In genomic region chr1:19481826-19482398, GRCh38 we compare ENCODE assay signal across 10 cellular contexts. TPM values are rescaled to one million over a fixed set of nuclear protein-coding genes. Genes with fewer than 3 reads are reported as not detected.
A peak's percentile ranks its signal among the peaks of the same experiment; 100 is the strongest.
DNase-seq lines count a peak whose midpoint lies in the region; ATAC-seq lines count a peak whose summit lies in the region.
"Had no signal": no experiment of that assay in that cellular context is flagged by ENCODE, and none has a peak within 500 bp of the region (broad histone marks: within the 10 kb centered on the region; RNA-seq: fewer than 3 reads in every experiment).

No MANE protein-coding gene starts in this region.

- H3K27me3 Mint-ChIP-seq in activated T-cell treated with anti-CD3 and anti-CD28 coated beads, Interleukin-2, amount 50 U/mL, for 72 hours (ENCODE audit: low read depth): no peaks in the 10 kb centered on the region
- no peaks in the 10 kb centered on the region for H3K27me3 Mint-ChIP-seq in activated naive CD8-positive, alpha-beta T cell

- no peak overlapping the region for H3K27ac ChIP-seq in iPS-18a (ENCODE audit: low read length)

- no peak for DNase-seq in activated T-cell treated with anti-CD3 and anti-CD28 coated beads, Interleukin-2, amount 50 U/mL, for 72 hours
- DNase-seq in activated T-cell treated with anti-CD3 and anti-CD28 coated beads for 4 hours: no peak
- DNase-seq in stimulated activated effector memory CD8-positive, alpha-beta T cell treated with anti-CD3 and anti-CD28 coated beads, Interleukin-12 subunit alpha, Interleukin-12 subunit beta, amount 100 ng/mL, for 72 hours (ENCODE audit: low spot score in 2 of 2): no peak
- DNase-seq in NAMALWA (ENCODE audit: low spot score): no peak
- DNase-seq in OCI-M2 (lab: John Stamatoyannopoulos, UW; ENCODE audit: unreplicated experiment): no peak
- DNase-seq in NCI-H524 treated with DMSO at 0.1 percent for 48 hours (lab: John Stamatoyannopoulos, UW): no peak
- DNase-seq: aorta, NCI-H187 treated with DMSO at 0.1 percent for 48 hours had no signal

- no peak for ATAC-seq in activated T-cell treated with anti-CD3 and anti-CD28 coated beads, Interleukin-2, amount 50 U/mL, for 72 hours (replicated peaks in 1 of 2)
- no peak for ATAC-seq in stimulated activated effector memory CD8-positive, alpha-beta T cell treated with anti-CD3 and anti-CD28 coated beads, Interleukin-12 subunit alpha, Interleukin-12 subunit beta, amount 100 ng/mL, for 72 hours

- peak overlapping the region; percentile 89 for H3K4me3 ChIP-seq in iPS-18a (ENCODE audit: low read length)

- peak overlapping the region; percentile 52 for H3K27ac Mint-ChIP-seq in activated T-cell treated with anti-CD3 and anti-CD28 coated beads, Interleukin-2, amount 50 U/mL, for 72 hours
- peak overlapping the region; percentile 96 for H3K27ac Mint-ChIP-seq in activated naive CD8-positive, alpha-beta T cell
- H3K27ac Mint-ChIP-seq in stimulated activated effector memory CD8-positive, alpha-beta T cell treated with anti-CD3 and anti-CD28 coated beads, Interleukin-12 subunit alpha, Interleukin-12 subunit beta, amount 100 ng/mL, for 72 hours: peak overlapping the region; percentile 97

- no peaks in the 10 kb centered on the region for H3K9me3 ChIP-seq in iPS-18a (ENCODE audit: control insufficient read depth, low read depth, low read length)

- no peak overlapping the region for H3K9ac ChIP-seq in iPS-18a (ENCODE audit: low read length)

- peak overlapping the region; percentile 96 to 98 for H3K4me3 Mint-ChIP-seq in activated T-cell treated with anti-CD3 and anti-CD28 coated beads, Interleukin-2, amount 50 U/mL, for 72 hours
- peak overlapping the region; percentile 93 for H3K4me3 Mint-ChIP-seq in activated naive CD8-positive, alpha-beta T cell
- peak overlapping the region; percentile 95 for H3K4me3 Mint-ChIP-seq in stimulated activated effector memory CD8-positive, alpha-beta T cell treated with anti-CD3 and anti-CD28 coated beads, Interleukin-12 subunit alpha, Interleukin-12 subunit beta, amount 100 ng/mL, for 72 hours

- H3K27me3 ChIP-seq in iPS-18a (ENCODE audit: control insufficient read depth, insufficient read depth, low read length): no peaks in the 10 kb centered on the region

- H3K4me1 ChIP-seq in iPS-18a (ENCODE audit: control insufficient read depth, low read depth, low read length): peaks cover 54% of the 10 kb centered on the region

- H3K36me3 Mint-ChIP-seq in activated T-cell treated with anti-CD3 and anti-CD28 coated beads, Interleukin-2, amount 50 U/mL, for 72 hours (ENCODE audit: insufficient read depth in 2 of 2): peaks cover 6 to 7% of the 10 kb centered on the region in 2 donors
- H3K36me3 Mint-ChIP-seq in activated naive CD8-positive, alpha-beta T cell: peaks cover 7% of the 10 kb centered on the region
- peaks cover 58% of the 10 kb centered on the region for H3K36me3 Mint-ChIP-seq in stimulated activated effector memory CD8-positive, alpha-beta T cell treated with anti-CD3 and anti-CD28 coated beads, Interleukin-12 subunit alpha, Interleukin-12 subunit beta, amount 100 ng/mL, for 72 hours

- H3K9me3 Mint-ChIP-seq in activated T-cell treated with anti-CD3 and anti-CD28 coated beads, Interleukin-2, amount 50 U/mL, for 72 hours: no peaks in the 10 kb centered on the region
- H3K9me3 Mint-ChIP-seq in activated naive CD8-positive, alpha-beta T cell (ENCODE audit: low read depth): no peaks in the 10 kb centered on the region
- H3K9me3 Mint-ChIP-seq in stimulated activated effector memory CD8-positive, alpha-beta T cell treated with anti-CD3 and anti-CD28 coated beads, Interleukin-12 subunit alpha, Interleukin-12 subunit beta, amount 100 ng/mL, for 72 hours: no peaks in the 10 kb centered on the region

- H3K36me3 ChIP-seq in iPS-18a (ENCODE audit: control insufficient read depth, low read depth, low read length): peaks cover 5% of the 10 kb centered on the region

- peaks cover 84% of the 10 kb centered on the region for H3K4me1 Mint-ChIP-seq in activated T-cell treated with anti-CD3 and anti-CD28 coated beads, Interleukin-2, amount 50 U/mL, for 72 hours (ENCODE audit: low read depth)
- H3K4me1 Mint-ChIP-seq in activated naive CD8-positive, alpha-beta T cell (ENCODE audit: low read depth): peaks cover 79% of the 10 kb centered on the region
- H3K4me1 Mint-ChIP-seq in stimulated activated effector memory CD8-positive, alpha-beta T cell treated with anti-CD3 and anti-CD28 coated beads, Interleukin-12 subunit alpha, Interleukin-12 subunit beta, amount 100 ng/mL, for 72 hours: peaks cover 81% of the 10 kb centered on the region

RNA-seq across cellular contexts. Expression of gene CAPZB, which starts 3.4 kb away (rescaled TPM):
- total RNA-seq in activated T-cell treated with anti-CD3 and anti-CD28 coated beads, Interleukin-2, amount 50 U/mL, for 72 hours: 100 to 1,000 TPM; 336 to 373 TPM
